19 cellular contexts compared by ENCODE assay signal in the genomic region with DNA sequence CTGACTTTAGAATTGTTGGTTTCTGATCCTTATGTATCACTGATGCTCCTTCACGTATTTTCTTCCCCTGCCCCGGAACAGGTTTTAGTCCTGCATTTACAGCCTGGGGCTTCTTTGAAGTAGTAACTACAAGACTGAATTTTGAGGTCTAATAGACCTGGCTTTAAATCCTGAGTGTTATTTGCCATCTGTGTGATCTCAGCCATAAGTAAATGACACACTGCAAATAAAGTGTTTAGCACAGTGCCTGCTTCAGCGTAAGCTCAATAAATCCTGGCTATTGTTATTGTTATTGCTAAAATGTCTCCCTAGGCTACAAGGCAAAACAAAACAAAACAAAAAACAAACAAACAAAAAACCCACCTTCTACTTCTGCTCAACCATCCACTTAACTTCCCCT. TPM values are rescaled to one million over a fixed set of nuclear protein-coding genes. Genes with fewer than 3 reads are reported as not detected.
A peak's percentile ranks its signal among the peaks of the same experiment; 100 is the strongest.
DNase-seq lines count a peak whose midpoint lies in the region; ATAC-seq and TF ChIP-seq lines count a peak whose summit lies in the region.
"Had no signal": no experiment of that assay in that cellular context is flagged by ENCODE, and none has a peak within 500 bp of the region (broad histone marks: within the 10 kb centered on the region; RNA-seq: fewer than 3 reads in every experiment).

No MANE protein-coding gene starts in this region.

- POLR2A ChIA-PET in MCF 10A (lab: Yijun Ruan, JAX), result interaction anchor here (2.6 kb wide), 1 partner anchor 20 kb away, joined by 21 read pairs; a partner anchor contains a TSS

- BruUV-seq in MCF 10A (replicated peaks; lab: Mats Ljungman, UMichigan), result no TSS peak
- no TSS peak for BruUV-seq in mammary epithelial cell (replicated peaks; lab: Mats Ljungman, UMichigan)

- H3K4me3 Mint-ChIP-seq in MCF 10A (ENCODE audit: unreplicated experiment) (no peak overlapping the region), T-helper 17 cell (no peak overlapping the region)
- H3K4me3 Mint-ChIP-seq: B cell; CD4-positive, alpha-beta T cell; CD8-positive, alpha-beta T cell had no signal

- H3K27ac Mint-ChIP-seq in MCF 10A (ENCODE audit: low read depth, unreplicated experiment), result peak overlapping the region; percentile 40
- H3K27ac Mint-ChIP-seq in T-helper 17 cell, result peak overlapping the region; percentile 34
- H3K27ac Mint-ChIP-seq: B cell; CD4-positive, alpha-beta T cell; CD8-positive, alpha-beta T cell had no signal

- intact Hi-C loops in MCF 10A (cut with micrococcal nuclease) (no loop called here), mammary epithelial cell (cut with micrococcal nuclease) (no loop called here), prostate gland (cut with DNase I) (no loop called here)

- TF ChIP-seq POLR2A in prostate gland (IDR thresholded peaks at IDR 0.05), result no peak

- no peaks in the 10 kb centered on the region for H4K20me1 ChIP-seq in mammary epithelial cell (ENCODE audit: insufficient read depth, low read length)

- H3K36me3 Mint-ChIP-seq in MCF 10A (ENCODE audit: insufficient read depth, unreplicated experiment), result peaks cover 83% of the 10 kb centered on the region
- H3K36me3 Mint-ChIP-seq in T-helper 17 cell (ENCODE audit: low read depth), result peaks cover 13% of the 10 kb centered on the region

- no peak for ATAC-seq in T-helper 17 cell
- ATAC-seq: A549; CD8-positive, alpha-beta T cell had no signal

- WGBS in mammary epithelial cell (ENCODE audit: low coverage, missing lambda C conversion rate), result 100% methylated on average over 3 of the region's 3 CpGs
- WGBS in prostate gland, result 52% methylated on average over 3 of the region's 3 CpGs

- dilution Hi-C loops in mammary epithelial cell (cut with HindIII; ENCODE audit: low sequenced_read_pairs), result no loop called here

- CTCF ChIA-PET in MCF 10A (lab: Yijun Ruan, JAX), result interaction anchor here (0.6 to 1.3 kb wide), 3 partner anchors 97 to 210 kb away, joined by 4 read pairs; no protein-coding TSS in a partner anchor
- CTCF ChIA-PET in mammary epithelial cell (lab: Charles Lee; ENCODE audit: low non-redundant PET), result no interaction called here

- DNase-seq in MCF 10A (ENCODE audit: unreplicated experiment), result no peak
- DNase-seq in mammary epithelial cell, result no peak
- no peak for DNase-seq in T-helper 17 cell
- DNase-seq in prostate gland (ENCODE audit: low spot score), result no peak
- no peak for DNase-seq in NCI-H510A (lab: John Stamatoyannopoulos, UW)
- DNase-seq in HuH-7.5 (ENCODE audit: low spot score), result no peak
- DNase-seq: AML-193; Caco-2; Calu3; CD4-positive, alpha-beta T cell; CD8-positive, alpha-beta T cell; DMS79 treated with DMSO at 0.1 percent for 48 hours; GF-D8 had no signal

- H3K4me2 ChIP-seq in mammary epithelial cell (ENCODE audit: insufficient read depth, low read depth, low read length), result no peak overlapping the region
- H3K4me2 ChIP-seq: A549; BLaER1 treated with 17β-estradiol and CSF1 and Interleukin-3, amounts not matched to agents 10 nM and 100 nM had no signal

- in situ Hi-C loops in mammary epithelial cell (cut with MboI; ENCODE audit: low sequenced_read_pairs in 2 of 2), result no loop called here

- no peak overlapping the region for H2AFZ ChIP-seq in mammary epithelial cell (ENCODE audit: low read depth, low read length)

- peaks cover 14% of the 10 kb centered on the region for H3K4me1 Mint-ChIP-seq in MCF 10A (ENCODE audit: insufficient read depth, unreplicated experiment)
- H3K4me1 Mint-ChIP-seq in T-helper 17 cell, result no peaks in the 10 kb centered on the region
- H3K4me1 Mint-ChIP-seq: B cell had no signal

- H3K36me3 ChIP-seq in mammary epithelial cell (ENCODE audit: insufficient read depth, low read length), result peaks cover 34% of the 10 kb centered on the region
- peaks cover 0 to 7% of the 10 kb centered on the region in 2 donors for H3K36me3 ChIP-seq in prostate gland

- no peak for TF ChIP-seq CTCF in MCF 10A (IDR thresholded peaks at IDR 0.05; ENCODE audit: unreplicated experiment)
- TF ChIP-seq CTCF in mammary epithelial cell (conservative IDR thresholded peaks at IDR 0.05 in 1 of 2, IDR thresholded peaks at IDR 0.05 in 1 of 2; ENCODE audit: extremely low read depth in 1 of 2, insufficient read depth in 1 of 2, low read depth in 1 of 2, low read length in 2 of 2), result no peak
- no peak for TF ChIP-seq CTCF in prostate gland (IDR thresholded peaks at IDR 0.05)

- H3K9ac ChIP-seq in mammary epithelial cell (ENCODE audit: insufficient read depth, low read length), result no peak overlapping the region
- H3K9ac ChIP-seq: BLaER1 treated with 17β-estradiol and CSF1 and Interleukin-3, amounts not matched to agents 10 nM and 100 nM had no signal

- no peaks in the 10 kb centered on the region for H3K9me3 Mint-ChIP-seq in MCF 10A (ENCODE audit: unreplicated experiment)
- H3K9me3 Mint-ChIP-seq: CD4-positive, alpha-beta T cell; CD8-positive, alpha-beta T cell had no signal

- H3K27ac ChIP-seq in mammary epithelial cell (ENCODE audit: insufficient read depth, low read depth, low read length) (no peak overlapping the region), prostate gland (peak overlapping the region; percentile 66 to 73)
- H3K27ac ChIP-seq: 22Rv1; A549; BLaER1 treated with 17β-estradiol and CSF1 and Interleukin-3, amounts not matched to agents 10 nM and 100 nM; C4-2B had no signal

- H3K4me1 ChIP-seq in mammary epithelial cell (ENCODE audit: insufficient read depth, low read length), result peaks cover 9% of the 10 kb centered on the region
- H3K4me1 ChIP-seq in prostate gland (replicated peaks), result no peaks in the 10 kb centered on the region
- H3K4me1 ChIP-seq: A549; BLaER1 treated with 17β-estradiol and CSF1 and Interleukin-3, amounts not matched to agents 10 nM and 100 nM; Caco-2 had no signal

- H3K9me3 ChIP-seq in mammary epithelial cell (replicated peaks; ENCODE audit: insufficient read depth, low read length), result no peaks in the 10 kb centered on the region
- no peaks in the 10 kb centered on the region for H3K9me3 ChIP-seq in T-helper 17 cell (ENCODE audit: control insufficient read depth, low read length, poor library complexity, severe bottlenecking)
- no peaks in the 10 kb centered on the region for H3K9me3 ChIP-seq in prostate gland
- H3K9me3 ChIP-seq: A549; BLaER1 treated with 17β-estradiol and CSF1 and Interleukin-3, amounts not matched to agents 10 nM and 100 nM; Caco-2 had no signal

- H3K27me3 Mint-ChIP-seq in MCF 10A (ENCODE audit: insufficient read depth, unreplicated experiment) (no peaks in the 10 kb centered on the region), T-helper 17 cell (no peaks in the 10 kb centered on the region)
- H3K27me3 Mint-ChIP-seq: B cell; CD4-positive, alpha-beta T cell had no signal

- H3K27me3 ChIP-seq in mammary epithelial cell (ENCODE audit: insufficient read depth, low read length) (no peaks in the 10 kb centered on the region), prostate gland (replicated peaks; ENCODE audit: insufficient read depth) (no peaks in the 10 kb centered on the region)
- H3K27me3 ChIP-seq: BLaER1 treated with 17β-estradiol and CSF1 and Interleukin-3, amounts not matched to agents 10 nM and 100 nM had no signal

- H3K79me2 ChIP-seq in mammary epithelial cell (ENCODE audit: insufficient read depth, low read length), result no peaks in the 10 kb centered on the region

- H3K4me3 ChIP-seq in mammary epithelial cell (replicated peaks in 1 of 3; ENCODE audit: insufficient read depth in 1 of 3, low read depth in 2 of 3, low read length in 3 of 3) (no peak overlapping the region), prostate gland (no peak overlapping the region)
- H3K4me3 ChIP-seq: A549; BLaER1 treated with 17β-estradiol and CSF1 and Interleukin-3, amounts not matched to agents 10 nM and 100 nM had no signal

RNA-seq across cellular contexts. Expression of a gene that starts 15.6 kb away (rescaled TPM):
- total RNA-seq in MCF 10A (2022), result 0.26 TPM in 1 of 2 replicates, not detected in the other
- 10 to 100 TPM in 1 of 2 donors, 1 to 10 TPM in 1; 4.5 to 22.3 TPM for total RNA-seq in mammary epithelial cell
- 3.0 TPM for polyA plus RNA-seq in mammary epithelial cell
- polyA minus RNA-seq in mammary epithelial cell, result 0.83 TPM
- not detected for total RNA-seq in T-helper 17 cell
- 1 to 10 TPM; 2.7 to 7.3 TPM for total RNA-seq in prostate gland
- total RNA-seq: B cell; CD4-positive, alpha-beta T cell; CD8-positive, alpha-beta T cell had no signal
- polyA plus RNA-seq: BJ had no signal

RNA-seq across cellular contexts. Expression of a gene that starts 20.3 kb away (rescaled TPM):
- 39.9 and 44.4 TPM in 2 replicates for total RNA-seq in MCF 10A (2022)
- total RNA-seq in mammary epithelial cell, result 10 to 100 TPM; 14.3 to 39.7 TPM
- 22.6 TPM for polyA plus RNA-seq in mammary epithelial cell
- polyA minus RNA-seq in mammary epithelial cell, result 22.0 TPM
- 10 to 100 TPM; 19.1 to 25.9 TPM for total RNA-seq in T-helper 17 cell
- total RNA-seq in prostate gland, result 10 to 100 TPM in 1 of 2 donors, 1 to 10 TPM in 1; 8.8 to 20.3 TPM

RNA-seq across cellular contexts. Expression of a gene that starts 20.3 kb away (rescaled TPM):
- total RNA-seq in MCF 10A (2022) (73.0 and 90.3 TPM in 2 replicates), mammary epithelial cell (10 to 100 TPM; 43.0 to 52.0 TPM), T-helper 17 cell (10 to 100 TPM; 24.8 to 25.4 TPM), prostate gland (10 to 100 TPM; 21.1 to 35.4 TPM)
- 65.8 TPM for polyA plus RNA-seq in mammary epithelial cell
- 33.9 TPM for polyA minus RNA-seq in mammary epithelial cell
